12 cellular contexts compared by ENCODE assay signal in the genomic region with DNA sequence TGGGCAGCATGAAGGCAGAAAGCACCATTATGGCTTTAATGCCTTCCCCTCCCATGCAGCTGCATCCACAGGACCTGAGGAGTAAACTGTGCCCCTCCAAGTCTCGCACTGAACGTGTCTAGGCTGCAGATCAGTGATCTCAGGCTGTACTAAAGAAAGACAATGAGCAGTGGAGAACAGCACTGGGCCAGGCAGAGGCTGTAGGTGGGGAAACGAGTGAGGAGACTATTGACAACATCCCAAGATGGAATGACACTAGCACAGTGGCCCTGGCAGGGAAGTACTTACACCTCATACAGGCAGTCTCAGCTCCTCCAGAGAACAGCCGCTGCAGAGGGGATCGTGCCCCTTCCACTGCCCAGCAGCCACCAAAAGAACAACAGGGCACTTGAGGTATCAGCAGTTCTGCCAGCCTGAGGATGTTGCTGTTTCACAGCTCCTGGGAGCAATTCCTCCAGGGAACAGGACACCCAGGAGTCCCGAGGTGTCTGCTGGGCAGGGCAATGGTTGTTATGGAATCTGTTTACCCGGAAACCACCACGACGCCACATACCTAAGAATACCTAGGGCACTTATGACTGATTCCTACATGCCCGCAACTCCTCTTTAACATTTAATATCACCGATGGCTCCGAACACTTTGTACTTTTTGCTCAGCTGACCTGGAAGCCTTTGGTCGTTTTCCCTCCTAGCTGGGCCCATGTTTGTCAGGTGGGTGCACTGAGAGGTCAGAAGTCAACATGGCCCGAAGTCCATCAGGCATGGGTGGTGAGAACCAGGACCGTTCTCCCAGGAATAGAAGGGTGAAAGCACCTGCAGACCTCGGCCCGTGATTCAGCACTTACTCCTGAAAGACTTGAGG.
A peak's percentile ranks its signal among the peaks of the same experiment; 100 is the strongest.
DNase-seq lines count a peak whose midpoint lies in the region; ATAC-seq and TF ChIP-seq lines count a peak whose summit lies in the region.
"Had no signal": no experiment of that assay in that cellular context is flagged by ENCODE, and none has a peak within 500 bp of the region (broad histone marks: within the 10 kb centered on the region; RNA-seq: fewer than 3 reads in every experiment).

No MANE protein-coding gene starts in this region.

- peak overlapping the region; percentile 39 to 60 for H3K27ac Mint-ChIP-seq in activated naive CD4-positive, alpha-beta T cell treated with anti-CD3 and anti-CD28 coated beads, Interleukin-2, amount 50 U/mL, for 72 hours
- H3K27ac Mint-ChIP-seq in activated naive CD4-positive, alpha-beta T cell treated with anti-CD3 and anti-CD28 coated beads, Interleukin-2, amount 10 ng/mL, durations not matched to agents 7 days and 5 days, result no peak overlapping the region
- H3K27ac Mint-ChIP-seq in activated naive CD8-positive, alpha-beta T cell treated with anti-CD3 and anti-CD28 coated beads, Interleukin-2, amount 50 U/mL, for 24 hours, result peak overlapping the region; percentile 37
- H3K27ac Mint-ChIP-seq in stimulated activated effector memory CD8-positive, alpha-beta T cell treated with anti-CD3 and anti-CD28 coated beads, Interleukin-12 subunit alpha, Interleukin-12 subunit beta, amount 100 ng/mL, for 72 hours, result no peak overlapping the region
- H3K27ac Mint-ChIP-seq: activated CD8-positive, alpha-beta memory T cell treated with anti-CD3 and anti-CD28 coated beads, Interleukin-2, amount 10 ng/mL, durations not matched to agents 7 days and 5 days had no signal

- H3K27me3 Mint-ChIP-seq in activated naive CD4-positive, alpha-beta T cell treated with anti-CD3 and anti-CD28 coated beads, Interleukin-2, amount 10 ng/mL, durations not matched to agents 7 days and 5 days, result peaks cover 4% of the 10 kb centered on the region
- H3K27me3 Mint-ChIP-seq in activated naive CD8-positive, alpha-beta T cell treated with anti-CD3 and anti-CD28 coated beads, Interleukin-2, amount 50 U/mL, for 24 hours, result peaks cover 2% of the 10 kb centered on the region

- ATAC-seq in activated naive CD4-positive, alpha-beta T cell treated with anti-CD3 and anti-CD28 coated beads, Interleukin-2, amount 50 U/mL, for 72 hours, result no peak
- ATAC-seq in activated naive CD8-positive, alpha-beta T cell treated with anti-CD3 and anti-CD28 coated beads, Interleukin-2, amount 50 U/mL, for 24 hours, result peak; percentile 68
- ATAC-seq in stimulated activated effector memory CD8-positive, alpha-beta T cell treated with anti-CD3 and anti-CD28 coated beads, Interleukin-12 subunit alpha, Interleukin-12 subunit beta, amount 100 ng/mL, for 72 hours, result peak; percentile 29
- no peak for ATAC-seq in HG02970 (IDR thresholded peaks at IDR 0.05; ENCODE audit: low FRiP score, unreplicated experiment)
- ATAC-seq: activated CD8-positive, alpha-beta memory T cell treated with anti-CD3 and anti-CD28 coated beads, Interleukin-2, amount 10 ng/mL, durations not matched to agents 7 days and 5 days had no signal

- H3K4me1 Mint-ChIP-seq in activated naive CD4-positive, alpha-beta T cell treated with anti-CD3 and anti-CD28 coated beads, Interleukin-2, amount 10 ng/mL, durations not matched to agents 7 days and 5 days, result peaks cover 16% of the 10 kb centered on the region
- peaks cover 18% of the 10 kb centered on the region for H3K4me1 Mint-ChIP-seq in activated naive CD8-positive, alpha-beta T cell treated with anti-CD3 and anti-CD28 coated beads, Interleukin-2, amount 50 U/mL, for 24 hours
- no peaks in the 10 kb centered on the region for H3K4me1 Mint-ChIP-seq in stimulated activated effector memory CD8-positive, alpha-beta T cell treated with anti-CD3 and anti-CD28 coated beads, Interleukin-12 subunit alpha, Interleukin-12 subunit beta, amount 100 ng/mL, for 72 hours

- H3K9me3 Mint-ChIP-seq in activated naive CD4-positive, alpha-beta T cell treated with anti-CD3 and anti-CD28 coated beads, Interleukin-2, amount 50 U/mL, for 72 hours, result no peaks in the 10 kb centered on the region
- no peaks in the 10 kb centered on the region for H3K9me3 Mint-ChIP-seq in activated naive CD4-positive, alpha-beta T cell treated with anti-CD3 and anti-CD28 coated beads, Interleukin-2, amount 10 ng/mL, durations not matched to agents 7 days and 5 days
- H3K9me3 Mint-ChIP-seq in activated naive CD8-positive, alpha-beta T cell treated with anti-CD3 and anti-CD28 coated beads, Interleukin-2, amount 50 U/mL, for 24 hours, result no peaks in the 10 kb centered on the region
- H3K9me3 Mint-ChIP-seq in stimulated activated effector memory CD8-positive, alpha-beta T cell treated with anti-CD3 and anti-CD28 coated beads, Interleukin-12 subunit alpha, Interleukin-12 subunit beta, amount 100 ng/mL, for 72 hours, result no peaks in the 10 kb centered on the region
- H3K9me3 Mint-ChIP-seq: brain had no signal

- no peak for DNase-seq in activated naive CD4-positive, alpha-beta T cell treated with anti-CD3 and anti-CD28 coated beads, Interleukin-2, amount 50 U/mL, for 72 hours (ENCODE audit: low spot score in 2 of 2)
- DNase-seq in activated naive CD4-positive, alpha-beta T cell treated with anti-CD3 and anti-CD28 coated beads, Interleukin-2, amount 10 ng/mL, durations not matched to agents 7 days and 5 days, result no peak
- no peak for DNase-seq in activated naive CD8-positive, alpha-beta T cell treated with anti-CD3 and anti-CD28 coated beads, Interleukin-2, amount 50 U/mL, for 24 hours
- DNase-seq in left kidney (ENCODE audit: low read depth, low spot score) (peak; percentile 50), NCI-H128 (lab: John Stamatoyannopoulos, UW; ENCODE audit: unreplicated experiment) (no peak), GM10266 (ENCODE audit: extremely low spot score) (no peak)
- no peak for DNase-seq in stimulated activated effector memory CD8-positive, alpha-beta T cell treated with anti-CD3 and anti-CD28 coated beads, Interleukin-12 subunit alpha, Interleukin-12 subunit beta, amount 100 ng/mL, for 72 hours (ENCODE audit: low spot score in 2 of 2)
- DNase-seq: activated CD8-positive, alpha-beta memory T cell treated with anti-CD3 and anti-CD28 coated beads, Interleukin-2, amount 10 ng/mL, durations not matched to agents 7 days and 5 days; NCI-H1092; uterus had no signal

- TF ChIP-seq CTCF in GM10266 (IDR thresholded peaks at IDR 0.05; ENCODE audit: control insufficient read depth, insufficient read depth, low read depth, missing control alignments), result no peak

- no peaks in the 10 kb centered on the region for H3K36me3 Mint-ChIP-seq in activated naive CD4-positive, alpha-beta T cell treated with anti-CD3 and anti-CD28 coated beads, Interleukin-2, amount 50 U/mL, for 72 hours
- no peaks in the 10 kb centered on the region for H3K36me3 Mint-ChIP-seq in activated naive CD4-positive, alpha-beta T cell treated with anti-CD3 and anti-CD28 coated beads, Interleukin-2, amount 10 ng/mL, durations not matched to agents 7 days and 5 days
- H3K36me3 Mint-ChIP-seq in activated naive CD8-positive, alpha-beta T cell treated with anti-CD3 and anti-CD28 coated beads, Interleukin-2, amount 50 U/mL, for 24 hours (ENCODE audit: low read depth), result no peaks in the 10 kb centered on the region
- H3K36me3 Mint-ChIP-seq in stimulated activated effector memory CD8-positive, alpha-beta T cell treated with anti-CD3 and anti-CD28 coated beads, Interleukin-12 subunit alpha, Interleukin-12 subunit beta, amount 100 ng/mL, for 72 hours, result no peaks in the 10 kb centered on the region
- H3K36me3 Mint-ChIP-seq: activated CD8-positive, alpha-beta memory T cell treated with anti-CD3 and anti-CD28 coated beads, Interleukin-2, amount 10 ng/mL, durations not matched to agents 7 days and 5 days had no signal

- no peak overlapping the region for H3K4me3 Mint-ChIP-seq in activated naive CD4-positive, alpha-beta T cell treated with anti-CD3 and anti-CD28 coated beads, Interleukin-2, amount 10 ng/mL, durations not matched to agents 7 days and 5 days
- no peak overlapping the region for H3K4me3 Mint-ChIP-seq in activated naive CD8-positive, alpha-beta T cell treated with anti-CD3 and anti-CD28 coated beads, Interleukin-2, amount 50 U/mL, for 24 hours
- H3K4me3 Mint-ChIP-seq in stimulated activated effector memory CD8-positive, alpha-beta T cell treated with anti-CD3 and anti-CD28 coated beads, Interleukin-12 subunit alpha, Interleukin-12 subunit beta, amount 100 ng/mL, for 72 hours, result no peak overlapping the region
- H3K4me3 Mint-ChIP-seq: activated CD8-positive, alpha-beta memory T cell treated with anti-CD3 and anti-CD28 coated beads, Interleukin-2, amount 10 ng/mL, durations not matched to agents 7 days and 5 days; brain had no signal

- CTCF ChIA-PET in activated naive CD4-positive, alpha-beta T cell treated with anti-CD3 and anti-CD28 coated beads, Interleukin-2, amount 10 ng/mL, durations not matched to agents 7 days and 5 days (lab: Charles Lee), result no interaction called here

Comparison
In these comparisons a context has a peak if more than half of its experiments do, and no peak if none do; other contexts are left out.
1. H3K27ac Mint-ChIP-seq: peak in activated naive CD4-positive, alpha-beta T cell treated with anti-CD3 and anti-CD28 coated beads, Interleukin-2, amount 50 U/mL, for 72 hours (2 of 2) and activated naive CD8-positive, alpha-beta T cell treated with anti-CD3 and anti-CD28 coated beads, Interleukin-2, amount 50 U/mL, for 24 hours (single experiment); none in activated naive CD4-positive, alpha-beta T cell treated with anti-CD3 and anti-CD28 coated beads, Interleukin-2, amount 10 ng/mL, durations not matched to agents 7 days and 5 days (single experiment) and stimulated activated effector memory CD8-positive, alpha-beta T cell treated with anti-CD3 and anti-CD28 coated beads, Interleukin-12 subunit alpha, Interleukin-12 subunit beta, amount 100 ng/mL, for 72 hours (single experiment).
2. ATAC-seq: peak in activated naive CD8-positive, alpha-beta T cell treated with anti-CD3 and anti-CD28 coated beads, Interleukin-2, amount 50 U/mL, for 24 hours (single experiment) and stimulated activated effector memory CD8-positive, alpha-beta T cell treated with anti-CD3 and anti-CD28 coated beads, Interleukin-12 subunit alpha, Interleukin-12 subunit beta, amount 100 ng/mL, for 72 hours (single experiment); none in activated naive CD4-positive, alpha-beta T cell treated with anti-CD3 and anti-CD28 coated beads, Interleukin-2, amount 50 U/mL, for 72 hours (0 of 2) and HG02970 (single experiment).